In genomic region chr14:100740931-100741330, GRCh38 we compare ENCODE assay signal across 19 cellular contexts. TPM values are rescaled to one million over a fixed set of nuclear protein-coding genes. Genes with fewer than 3 reads are reported as not detected.
A peak's percentile ranks its signal among the peaks of the same experiment; 100 is the strongest.
DNase-seq lines count a peak whose midpoint lies in the region; ATAC-seq, FAIRE-seq and TF ChIP-seq lines count a peak whose summit lies in the region.
"Had no signal": no experiment of that assay in that cellular context is flagged by ENCODE, and none has a peak within 500 bp of the region (broad histone marks: within the 10 kb centered on the region; RNA-seq: fewer than 3 reads in every experiment).

No MANE protein-coding gene starts in this region.

- H3K79me2 ChIP-seq in HepG2 (ENCODE audit: insufficient read depth, low read length): no peaks in the 10 kb centered on the region

- H3K36me3 ChIP-seq in right lobe of liver (no peaks in the 10 kb centered on the region), HepG2 (replicated peaks in 1 of 2; ENCODE audit: control insufficient read depth in 1 of 2, insufficient read depth in 2 of 2, low read length in 2 of 2) (no peaks in the 10 kb centered on the region), upper lobe of right lung (no peaks in the 10 kb centered on the region), MG63 (no peaks in the 10 kb centered on the region)

- TF ChIP-seq EP300 in HepG2 (IDR thresholded peaks at IDR 0.05; ENCODE audit: low read depth in 2 of 2, low read length in 2 of 2) (no peak), HepG2 (CRISPR knock-in tag; IDR thresholded peaks at IDR 0.05; ENCODE audit: borderline replicate concordance) (no peak)

- WGBS in right lobe of liver (ENCODE audit: insufficient coverage, low coverage, low lambda C conversion rate, missing lambda C conversion rate): 91% methylated on average over 7 of the region's 7 CpGs
- WGBS in HepG2 (ENCODE audit: low lambda C conversion rate): 94% methylated on average over 6 of the region's 7 CpGs

- peaks cover 4% of the 10 kb centered on the region for H3K4me1 Mint-ChIP-seq in progenitor cell of endocrine pancreas (ENCODE audit: low read depth)
- H3K4me1 Mint-ChIP-seq in activated naive CD8-positive, alpha-beta T cell treated with anti-CD3 and anti-CD28 coated beads for 36 hours: no peaks in the 10 kb centered on the region

- TF ChIP-seq POLR2A in right lobe of liver (IDR thresholded peaks at IDR 0.05) (no peak), HepG2 (IDR thresholded peaks at IDR 0.05; ENCODE audit: insufficient read depth in 1 of 2, low read depth in 2 of 2, low read length in 2 of 2) (no peak)

- TF ChIP-seq RAD21 in HepG2 (CRISPR knock-in tag; IDR thresholded peaks at IDR 0.05): no peak

- no peak for FAIRE-seq in HepG2 (lab: Jason Lieb, UNC)
- FAIRE-seq: HTR-8/SVneo had no signal

- H3K9me3 ChIP-seq in right lobe of liver (no peaks in the 10 kb centered on the region), HepG2 (ENCODE audit: low read length) (peaks cover 3% of the 10 kb centered on the region; the same call in 1 of the 2 replicates), upper lobe of right lung (no peaks in the 10 kb centered on the region), MG63 (no peaks in the 10 kb centered on the region)

- H2AFZ ChIP-seq in HepG2 (ENCODE audit: low read length): no peak overlapping the region

- H3K4me3 ChIP-seq in right lobe of liver (no peak overlapping the region), HepG2 (replicated peaks in 1 of 3; ENCODE audit: insufficient read depth in 1 of 3, low read depth in 2 of 3, low read length in 3 of 3) (no peak overlapping the region), upper lobe of right lung (no peak overlapping the region), MG63 (no peak overlapping the region)

- peak overlapping the region; percentile 15 for H3K27ac Mint-ChIP-seq in progenitor cell of endocrine pancreas
- H3K27ac Mint-ChIP-seq in activated naive CD8-positive, alpha-beta T cell treated with anti-CD3 and anti-CD28 coated beads for 36 hours: no peak overlapping the region
- H3K27ac Mint-ChIP-seq: CD14-positive monocyte; CD8-positive, alpha-beta T cell had no signal

- no peak overlapping the region for H3K9ac ChIP-seq in HepG2 (ENCODE audit: insufficient read depth, low read depth, low read length)

- H4K20me1 ChIP-seq in HepG2 (ENCODE audit: insufficient read depth, low read length): no peaks in the 10 kb centered on the region

- BruUV-seq in HepG2 (replicated peaks; lab: Mats Ljungman, UMichigan): no TSS peak

- H3K27ac ChIP-seq in right lobe of liver (no peak overlapping the region), HepG2 (ENCODE audit: extremely low read length, insufficient read depth, low read length) (no peak overlapping the region), upper lobe of right lung (no peak overlapping the region)
- H3K27ac ChIP-seq: 22Rv1 had no signal

- H3K4me3 Mint-ChIP-seq in progenitor cell of endocrine pancreas (ENCODE audit: low read depth): no peak overlapping the region
- H3K4me3 Mint-ChIP-seq in activated naive CD8-positive, alpha-beta T cell treated with anti-CD3 and anti-CD28 coated beads for 36 hours: no peak overlapping the region
- H3K4me3 Mint-ChIP-seq: CD14-positive monocyte; CD8-positive, alpha-beta T cell had no signal

- TF ChIP-seq CTCF in right lobe of liver (IDR thresholded peaks at IDR 0.05) (no peak), HepG2 (CRISPR knock-in tag; IDR thresholded peaks at IDR 0.05) (no peak), progenitor cell of endocrine pancreas (IDR thresholded peaks at IDR 0.05; ENCODE audit: unreplicated experiment) (no peak), upper lobe of right lung (IDR thresholded peaks at IDR 0.05) (no peak)

- H3K4me1 ChIP-seq in right lobe of liver: no peaks in the 10 kb centered on the region
- no peaks in the 10 kb centered on the region for H3K4me1 ChIP-seq in HepG2 (ENCODE audit: insufficient read depth, low read length)
- no peaks in the 10 kb centered on the region for H3K4me1 ChIP-seq in upper lobe of right lung

- H3K4me2 ChIP-seq in HepG2 (ENCODE audit: low read depth, low read length): no peak overlapping the region

- in situ Hi-C loops in HepG2 (cut with HindIII; ENCODE audit: extremely low pct_ligation_motif_present, low pct_unique_long_range_greater_than_20kb): no loop called here

- no peaks in the 10 kb centered on the region for H3K27me3 Mint-ChIP-seq in progenitor cell of endocrine pancreas
- H3K27me3 Mint-ChIP-seq in activated naive CD8-positive, alpha-beta T cell treated with anti-CD3 and anti-CD28 coated beads for 36 hours: peaks cover 5% of the 10 kb centered on the region

- POLR2A ChIA-PET in HepG2 (lab: Yijun Ruan, JAX): no interaction called here

- CTCF ChIA-PET in HepG2 (lab: Yijun Ruan, JAX; ENCODE audit: low intra/inter-chr PET ratio, low total read pairs): no interaction called here

- DNase-seq in right lobe of liver (peak in 2 of 3 donors; percentile 20 to 28), HepG2 (ENCODE audit: low spot score) (no peak), islet precursor cell (peak; percentile 32), progenitor cell of endocrine pancreas (ENCODE audit: low spot score, unreplicated experiment) (no peak), upper lobe of right lung (peak; percentile 21), SW480 (ENCODE audit: low spot score) (no peak), MG63 (no peak)
- no peak for DNase-seq in activated naive CD8-positive, alpha-beta T cell treated with anti-CD3 and anti-CD28 coated beads for 36 hours
- DNase-seq: CD8-positive, alpha-beta T cell; COR-L47; DND-41; GDM1 had no signal

- peaks cover 6% of the 10 kb centered on the region for H3K9me3 Mint-ChIP-seq in progenitor cell of endocrine pancreas (ENCODE audit: low read depth)
- no peaks in the 10 kb centered on the region for H3K9me3 Mint-ChIP-seq in activated naive CD8-positive, alpha-beta T cell treated with anti-CD3 and anti-CD28 coated beads for 36 hours
- H3K9me3 Mint-ChIP-seq: CD8-positive, alpha-beta T cell had no signal

- ATAC-seq in right lobe of liver (no peak), HepG2 (no peak), upper lobe of right lung (no peak)
- ATAC-seq: CD8-positive, alpha-beta T cell; HCT116 had no signal

- intact Hi-C loops in right lobe of liver (cut with DNase I) (no loop called here), HepG2 (cut with micrococcal nuclease; ENCODE audit: unreplicated experiment) (no loop called here), upper lobe of right lung (cut with DNase I) (no loop called here)

- H3K36me3 Mint-ChIP-seq in progenitor cell of endocrine pancreas (ENCODE audit: insufficient read depth): peaks cover 4% of the 10 kb centered on the region
- H3K36me3 Mint-ChIP-seq in activated naive CD8-positive, alpha-beta T cell treated with anti-CD3 and anti-CD28 coated beads for 36 hours: no peaks in the 10 kb centered on the region
- H3K36me3 Mint-ChIP-seq: CD14-positive monocyte; CD8-positive, alpha-beta T cell had no signal

- H3K27me3 ChIP-seq in right lobe of liver (no peaks in the 10 kb centered on the region), HepG2 (ENCODE audit: control insufficient read depth in 1 of 2, insufficient read depth in 2 of 2, low read length in 2 of 2) (no peaks in the 10 kb centered on the region), upper lobe of right lung (no peaks in the 10 kb centered on the region), MG63 (no peaks in the 10 kb centered on the region)

TF ChIP-seq in HepG2, 621 proteins besides CTCF, POLR2A, EP300 and RAD21 (continues in another document):
- TF ChIP-seq ARNT2 (CRISPR knock-in tag; IDR thresholded peaks at IDR 0.05; ENCODE audit: low read depth): no peak

RNA-seq across cellular contexts. Expression of gene DLK1, which starts 14.2 kb away (rescaled TPM):
- total RNA-seq in right lobe of liver (10 to 100 TPM in 1 of 6 experiments, 1 to 10 TPM in 2, not detected in 3; 1.7 to 13.4 (median 3.8) TPM), HepG2 (2016; rRNA removed; fragmentation: Illumina TruSeq; extraction: Trizol) (48.2 and 95.5 TPM in 2 replicates), progenitor cell of endocrine pancreas (5,491 and 5,856 TPM in 2 replicates), upper lobe of right lung (not detected)
- total RNA-seq in HepG2 (2016; cell fraction: cytosol; rRNA removed; fragmentation: Illumina TruSeq; extraction: Trizol; ENCODE audit: low read depth): 20.1 and 21.5 TPM in 2 replicates
- 42.8 and 103 TPM in 2 replicates for total RNA-seq in HepG2 (2016; cell fraction: insoluble cytoplasmic fraction; rRNA removed; fragmentation: Illumina TruSeq; extraction: Trizol)
- 36.0 and 50.6 TPM in 2 replicates for total RNA-seq in HepG2 (2016; cell fraction: membrane; rRNA removed; fragmentation: Illumina TruSeq; extraction: Trizol)
- total RNA-seq in HepG2 (2016; cell fraction: nucleus; rRNA removed; fragmentation: Illumina TruSeq; extraction: Trizol): 89.0 and 105 TPM in 2 replicates
- 312 and 395 TPM in 2 replicates for polyA plus RNA-seq in HepG2 (2011; rRNA removed)
- polyA plus RNA-seq in HepG2 (2011; cell fraction: cytosol; rRNA removed): 265 and 361 TPM in 2 replicates
- polyA plus RNA-seq in HepG2 (2011; cell fraction: nucleus; rRNA removed): 341 and 399 TPM in 2 replicates
- 757 and 768 TPM in 2 replicates for polyA plus RNA-seq in HepG2 (2012)
- 47.2 and 71.3 TPM in 2 replicates for polyA plus RNA-seq in HepG2 (2016; cell fraction: cytosol; fragmentation: Illumina TruSeq; extraction: Trizol; ENCODE audit: low read depth)
- 105 and 121 TPM in 2 replicates for polyA plus RNA-seq in HepG2 (2016; cell fraction: insoluble cytoplasmic fraction; fragmentation: Illumina TruSeq; extraction: Trizol; ENCODE audit: low read depth)
- polyA plus RNA-seq in HepG2 (2016; cell fraction: membrane; fragmentation: Illumina TruSeq; extraction: Trizol; ENCODE audit: low read depth): 59.9 and 79.2 TPM in 2 replicates
- polyA plus RNA-seq in HepG2 (2016; cell fraction: nucleus; fragmentation: Illumina TruSeq; extraction: Trizol; ENCODE audit: insufficient read depth, low read depth): 324 and 361 TPM in 2 replicates
- polyA minus RNA-seq in HepG2 (2011; rRNA and poly(A)+ RNA removed; ENCODE audit: low replicate concordance): 0.49 and 99.7 TPM in 2 replicates
- 86.7 and 119 TPM in 2 replicates for polyA minus RNA-seq in HepG2 (2011; cell fraction: cytosol; rRNA and poly(A)+ RNA removed)
- polyA minus RNA-seq in HepG2 (2011; cell fraction: nucleus; rRNA and poly(A)+ RNA removed): 18.8 and 31.0 TPM in 2 replicates
- not detected for total RNA-seq in activated naive CD8-positive, alpha-beta T cell treated with anti-CD3 and anti-CD28 coated beads for 36 hours
- total RNA-seq in MG63 (2014; rRNA removed; shearing (Covaris generic); ENCODE audit: low replicate concordance): not detected in 2 replicates
- total RNA-seq: A673; CD8-positive, alpha-beta T cell; H4 had no signal
- polyA plus RNA-seq: BJ, CD14-positive monocyte had no signal

Comparison
In these comparisons a context has a peak if more than half of its experiments do, and no peak if none do; other contexts are left out.
1. DNase-seq: peak in right lobe of liver (2 of 3), islet precursor cell (single experiment) and upper lobe of right lung (single experiment); none in HepG2 (single experiment), progenitor cell of endocrine pancreas (single experiment), SW480 (single experiment), activated naive CD8-positive, alpha-beta T cell treated with anti-CD3 and anti-CD28 coated beads for 36 hours (single experiment) and MG63 (single experiment).
2. RNA of gene DLK1, which starts 14.2 kb away (total RNA-seq): 5,491 to 5,856 TPM in progenitor cell of endocrine pancreas; 20.1 to 105 TPM in HepG2, 1.7 to 13.4 TPM in right lobe of liver, not detected in upper lobe of right lung (single experiment), not detected in activated naive CD8-positive, alpha-beta T cell treated with anti-CD3 and anti-CD28 coated beads for 36 hours and not detected in MG63; every median in the first group is over 10 times any median in the second.